In genomic region chr16:58243528-58244004, GRCh38 we compare ENCODE assay signal across 1 cellular context.
TF ChIP-seq lines count a peak whose summit lies in the region.

No MANE protein-coding gene starts in this region.

TF ChIP-seq in K562, 482 proteins besides CTCF, POLR2A, EP300 and RAD21 (continued from another document and continues in another):
- TF ChIP-seq, protein P1, sequence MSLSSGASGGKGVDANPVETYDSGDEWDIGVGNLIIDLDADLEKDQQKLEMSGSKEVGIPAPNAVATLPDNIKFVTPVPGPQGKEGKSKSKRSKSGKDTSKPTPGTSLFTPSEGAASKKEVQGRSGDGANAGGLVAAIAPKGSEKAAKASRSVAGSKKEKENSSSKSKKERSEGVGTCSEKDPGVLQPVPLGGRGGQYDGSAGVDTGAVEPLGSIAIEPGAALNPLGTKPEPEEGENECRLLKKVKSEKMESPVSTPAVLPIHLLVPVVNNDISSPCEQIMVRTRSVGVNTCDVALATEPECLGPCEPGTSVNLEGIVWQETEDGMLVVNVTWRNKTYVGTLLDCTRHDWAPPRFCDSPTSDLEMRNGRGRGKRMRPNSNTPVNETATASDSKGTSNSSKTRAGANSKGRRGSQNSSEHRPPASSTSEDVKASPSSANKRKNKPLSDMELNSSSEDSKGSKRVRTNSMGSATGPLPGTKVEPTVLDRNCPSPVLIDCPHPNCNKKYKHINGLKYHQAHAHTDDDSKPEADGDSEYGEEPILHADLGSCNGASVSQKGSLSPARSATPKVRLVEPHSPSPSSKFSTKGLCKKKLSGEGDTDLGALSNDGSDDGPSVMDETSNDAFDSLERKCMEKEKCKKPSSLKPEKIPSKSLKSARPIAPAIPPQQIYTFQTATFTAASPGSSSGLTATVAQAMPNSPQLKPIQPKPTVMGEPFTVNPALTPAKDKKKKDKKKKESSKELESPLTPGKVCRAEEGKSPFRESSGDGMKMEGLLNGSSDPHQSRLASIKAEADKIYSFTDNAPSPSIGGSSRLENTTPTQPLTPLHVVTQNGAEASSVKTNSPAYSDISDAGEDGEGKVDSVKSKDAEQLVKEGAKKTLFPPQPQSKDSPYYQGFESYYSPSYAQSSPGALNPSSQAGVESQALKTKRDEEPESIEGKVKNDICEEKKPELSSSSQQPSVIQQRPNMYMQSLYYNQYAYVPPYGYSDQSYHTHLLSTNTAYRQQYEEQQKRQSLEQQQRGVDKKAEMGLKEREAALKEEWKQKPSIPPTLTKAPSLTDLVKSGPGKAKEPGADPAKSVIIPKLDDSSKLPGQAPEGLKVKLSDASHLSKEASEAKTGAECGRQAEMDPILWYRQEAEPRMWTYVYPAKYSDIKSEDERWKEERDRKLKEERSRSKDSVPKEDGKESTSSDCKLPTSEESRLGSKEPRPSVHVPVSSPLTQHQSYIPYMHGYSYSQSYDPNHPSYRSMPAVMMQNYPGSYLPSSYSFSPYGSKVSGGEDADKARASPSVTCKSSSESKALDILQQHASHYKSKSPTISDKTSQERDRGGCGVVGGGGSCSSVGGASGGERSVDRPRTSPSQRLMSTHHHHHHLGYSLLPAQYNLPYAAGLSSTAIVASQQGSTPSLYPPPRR (CRISPR knock-in tag; IDR thresholded peaks at IDR 0.05; ENCODE audit: borderline replicate concordance) = no peak
- TF ChIP-seq FOXK1 (CRISPR knock-in tag; IDR thresholded peaks at IDR 0.05; ENCODE audit: borderline replicate concordance) (no peak), ZNF133 (CRISPR knock-in tag; IDR thresholded peaks at IDR 0.05) (no peak), CTBP1 (IDR thresholded peaks at IDR 0.05; ENCODE audit: borderline replicate concordance) (peak; percentile 68; the same call in 1 of the 2 replicates), RBM25 (IDR thresholded peaks at IDR 0.05; ENCODE audit: low read depth, low read length, severe bottlenecking) (no peak), HNRNPUL1 (IDR thresholded peaks at IDR 0.05; ENCODE audit: low read length) (no peak), HMGXB4 (CRISPR knock-in tag; IDR thresholded peaks at IDR 0.05) (no peak), JUND (IDR thresholded peaks at IDR 0.05; ENCODE audit: borderline replicate concordance, low read depth, low read length) (0 out of 2 replicates have a peak, but pooled peaks have one; percentile 32), JUND (tag; IDR thresholded peaks at IDR 0.05; ENCODE audit: borderline replicate concordance, low read depth, low read length) (no peak; the same call in 2 of the 3 replicates), ARID3B (CRISPR knock-in tag; IDR thresholded peaks at IDR 0.05; ENCODE audit: borderline replicate concordance) (no peak), MBD2 (IDR thresholded peaks at IDR 0.05; ENCODE audit: borderline replicate concordance, low read depth) (no peak), ZNF639 (CRISPR knock-in tag; conservative IDR thresholded peaks at IDR 0.05 in 1 of 2, IDR thresholded peaks at IDR 0.05 in 1 of 2) (no peak), ZKSCAN1 (IDR thresholded peaks at IDR 0.05; ENCODE audit: low read depth, low read length) (no peak), ZNF707 (CRISPR knock-in tag; conservative IDR thresholded peaks at IDR 0.05) (no peak), ZBTB49 (CRISPR knock-in tag; IDR thresholded peaks at IDR 0.05; ENCODE audit: borderline replicate concordance) (no peak), SPI1 (IDR thresholded peaks at IDR 0.05; ENCODE audit: borderline replicate concordance, low read depth, low read length) (peak; percentile 50; the same call in 1 of the 2 replicates), RERE (CRISPR knock-in tag; IDR thresholded peaks at IDR 0.05; ENCODE audit: borderline replicate concordance) (no peak), ZMIZ1 (IDR thresholded peaks at IDR 0.05; ENCODE audit: low read depth in 2 of 2, low read length in 2 of 2) (no peak), ZNF408 (CRISPR knock-in tag; IDR thresholded peaks at IDR 0.05; ENCODE audit: low read depth) (no peak), C11orf30 (IDR thresholded peaks at IDR 0.05; ENCODE audit: low read depth) (no peak), HNRNPL (IDR thresholded peaks at IDR 0.05; ENCODE audit: low read depth, low read length) (no peak), ZKSCAN8 (CRISPR knock-in tag; IDR thresholded peaks at IDR 0.05) (no peak), L3MBTL2 (IDR thresholded peaks at IDR 0.05) (peak; percentile 72), KAT8 (IDR thresholded peaks at IDR 0.05; ENCODE audit: low read depth) (no peak), POU5F1 (IDR thresholded peaks at IDR 0.05; ENCODE audit: borderline replicate concordance, low read depth, low read length, partially characterized antibody) (no peak), SREBF1 (IDR thresholded peaks at IDR 0.05; ENCODE audit: borderline replicate concordance, low read depth, low read length) (no peak)
- TF ChIP-seq, protein P2, sequence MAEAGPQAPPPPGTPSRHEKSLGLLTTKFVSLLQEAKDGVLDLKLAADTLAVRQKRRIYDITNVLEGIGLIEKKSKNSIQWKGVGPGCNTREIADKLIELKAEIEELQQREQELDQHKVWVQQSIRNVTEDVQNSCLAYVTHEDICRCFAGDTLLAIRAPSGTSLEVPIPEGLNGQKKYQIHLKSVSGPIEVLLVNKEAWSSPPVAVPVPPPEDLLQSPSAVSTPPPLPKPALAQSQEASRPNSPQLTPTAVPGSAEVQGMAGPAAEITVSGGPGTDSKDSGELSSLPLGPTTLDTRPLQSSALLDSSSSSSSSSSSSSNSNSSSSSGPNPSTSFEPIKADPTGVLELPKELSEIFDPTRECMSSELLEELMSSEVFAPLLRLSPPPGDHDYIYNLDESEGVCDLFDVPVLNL (CRISPR knock-in tag; IDR thresholded peaks at IDR 0.05; ENCODE audit: low read depth) = no peak
- TF ChIP-seq, protein P3, sequence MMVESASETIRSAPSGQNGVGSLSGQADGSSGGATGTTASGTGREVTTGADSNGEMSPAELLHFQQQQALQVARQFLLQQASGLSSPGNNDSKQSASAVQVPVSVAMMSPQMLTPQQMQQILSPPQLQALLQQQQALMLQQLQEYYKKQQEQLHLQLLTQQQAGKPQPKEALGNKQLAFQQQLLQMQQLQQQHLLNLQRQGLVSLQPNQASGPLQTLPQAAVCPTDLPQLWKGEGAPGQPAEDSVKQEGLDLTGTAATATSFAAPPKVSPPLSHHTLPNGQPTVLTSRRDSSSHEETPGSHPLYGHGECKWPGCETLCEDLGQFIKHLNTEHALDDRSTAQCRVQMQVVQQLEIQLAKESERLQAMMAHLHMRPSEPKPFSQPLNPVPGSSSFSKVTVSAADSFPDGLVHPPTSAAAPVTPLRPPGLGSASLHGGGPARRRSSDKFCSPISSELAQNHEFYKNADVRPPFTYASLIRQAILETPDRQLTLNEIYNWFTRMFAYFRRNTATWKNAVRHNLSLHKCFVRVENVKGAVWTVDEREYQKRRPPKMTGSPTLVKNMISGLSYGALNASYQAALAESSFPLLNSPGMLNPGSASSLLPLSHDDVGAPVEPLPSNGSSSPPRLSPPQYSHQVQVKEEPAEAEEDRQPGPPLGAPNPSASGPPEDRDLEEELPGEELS (CRISPR knock-in tag; IDR thresholded peaks at IDR 0.05; ENCODE audit: borderline replicate concordance) = no peak
